21 cellular contexts compared by ENCODE assay signal in the genomic region with DNA sequence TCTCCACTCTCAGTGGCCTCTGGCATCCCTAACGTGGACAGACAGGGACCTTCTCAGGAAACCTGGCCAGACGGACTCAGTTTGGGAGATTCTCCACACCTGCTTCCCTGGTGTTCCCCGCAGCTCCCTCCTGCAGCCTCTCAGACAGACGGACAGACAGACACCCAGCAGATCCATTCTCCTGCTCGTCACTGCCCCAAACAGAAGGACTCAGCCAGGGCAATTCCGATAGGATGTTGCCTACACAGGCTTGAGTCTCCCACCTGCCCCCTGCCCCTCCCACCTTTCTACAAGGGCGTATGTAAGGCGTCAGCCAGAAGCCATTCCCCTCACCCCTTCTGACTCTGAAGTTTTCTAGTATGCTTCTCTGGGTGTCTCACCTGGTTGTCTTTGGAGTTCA. TPM values are rescaled to one million over a fixed set of nuclear protein-coding genes. Genes with fewer than 3 reads are reported as not detected.
DNase-seq lines count a peak whose midpoint lies in the region; ATAC-seq, FAIRE-seq and TF ChIP-seq lines count a peak whose summit lies in the region.
"Had no signal": no experiment of that assay in that cellular context is flagged by ENCODE, and none has a peak within 500 bp of the region (broad histone marks: within the 10 kb centered on the region; RNA-seq: fewer than 3 reads in every experiment).

No MANE protein-coding gene starts in this region.

- intact Hi-C loops in gastrocnemius medialis (cut with DNase I; ENCODE audit: low total_unique reads) (no loop called here), colonic mucosa (cut with DNase I) (no loop called here)

- in situ Hi-C loops in gastrocnemius medialis (cut with MboI; ENCODE audit: low sequenced_read_pairs in 4 of 4): no loop called here

- no peaks in the 10 kb centered on the region for H3K9me3 Mint-ChIP-seq in WTC11
- H3K9me3 Mint-ChIP-seq: HFFc6; memory B cell; naive thymus-derived CD8-positive, alpha-beta T cell had no signal

- POLR2A ChIA-PET in WTC11 (lab: Charles Lee): no interaction called here

- H3K36me3 ChIP-seq in H7 (replicated peaks; ENCODE audit: control insufficient read depth, insufficient read depth, low read length): no peaks in the 10 kb centered on the region
- H3K36me3 ChIP-seq in right atrium auricular region: no peaks in the 10 kb centered on the region
- no peaks in the 10 kb centered on the region for H3K36me3 ChIP-seq in gastrocnemius medialis
- no peaks in the 10 kb centered on the region for H3K36me3 ChIP-seq in colonic mucosa
- H3K36me3 ChIP-seq: pancreas had no signal

- H3K4me1 Mint-ChIP-seq in WTC11: peaks cover 59% of the 10 kb centered on the region
- H3K4me1 Mint-ChIP-seq: memory B cell had no signal

- H3K27ac ChIP-seq in right atrium auricular region (peak overlapping the region; percentile 16 to 61), gastrocnemius medialis (peak overlapping the region; percentile 3 to 59 (median 52)), colonic mucosa (no peak overlapping the region)
- H3K27ac ChIP-seq: pancreas had no signal

- no peak overlapping the region for H3K9ac ChIP-seq in colonic mucosa (ENCODE audit: low read depth in 2 of 2, low read length in 2 of 2)

- TF ChIP-seq CTCF in WTC11 (IDR thresholded peaks at IDR 0.05): no peak
- TF ChIP-seq CTCF in right atrium auricular region (IDR thresholded peaks at IDR 0.05): no peak
- TF ChIP-seq CTCF in gastrocnemius medialis (IDR thresholded peaks at IDR 0.05 in 4 of 5, conservative IDR thresholded peaks at IDR 0.05 in 1 of 5): no peak
- TF ChIP-seq CTCF in colonic mucosa (IDR thresholded peaks at IDR 0.05): no peak

- peaks cover 2% of the 10 kb centered on the region for H3K27me3 Mint-ChIP-seq in WTC11 (ENCODE audit: low read depth)

- H3K9me3 ChIP-seq in right atrium auricular region (no peaks in the 10 kb centered on the region), gastrocnemius medialis (no peaks in the 10 kb centered on the region), colonic mucosa (no peaks in the 10 kb centered on the region)
- H3K9me3 ChIP-seq: pancreas had no signal

- no peak overlapping the region; the same call in 1 of the 2 replicates for H3K27ac Mint-ChIP-seq in WTC11
- H3K27ac Mint-ChIP-seq: HFFc6; memory B cell; naive thymus-derived CD8-positive, alpha-beta T cell; T-helper 17 cell had no signal

- peak; percentile 85 for DNase-seq in H7
- peak; percentile 42 for DNase-seq in WTC11 (ENCODE audit: low spot score)
- no peak for DNase-seq in right atrium auricular region (ENCODE audit: low spot score)
- no peak for DNase-seq in gastrocnemius medialis
- no peak for DNase-seq in A172 (ENCODE audit: low spot score)
- DNase-seq in colonic mucosa: no peak
- DNase-seq in SW480 (ENCODE audit: low spot score): no peak
- no peak for DNase-seq in GM19239 (ENCODE audit: insufficient read length, low spot score)
- DNase-seq: activated CD4-positive, alpha-beta T cell treated with anti-CD3 and anti-CD28 coated beads, Interleukin-2, amount 50 U/mL, for 1 hour; activated CD8-positive, alpha-beta memory T cell treated with anti-CD3 and anti-CD28 coated beads, Interleukin-2, amount 50 U/mL, for 48 hours; activated effector memory CD4-positive, alpha-beta T cell treated with Interleukin-2 at 50 U/mL for 16 hours; DMS79; HFFc6; KG1; naive thymus-derived CD8-positive, alpha-beta T cell; NCI-H2081; pancreas; T-helper 17 cell had no signal

- CTCF ChIA-PET in WTC11 (lab: Charles Lee): interaction anchor here (0.8 to 1.3 kb wide), 2 partner anchors 20 to 158 kb away, joined by 3 to 4 read pairs; no protein-coding TSS in a partner anchor

- no peak for TF ChIP-seq POLR2A in gastrocnemius medialis (IDR thresholded peaks at IDR 0.05)

- peak overlapping the region; percentile 41 for H3K4me3 Mint-ChIP-seq in WTC11
- H3K4me3 Mint-ChIP-seq: HFFc6; memory B cell; naive thymus-derived CD8-positive, alpha-beta T cell; T-helper 17 cell had no signal

- no peak overlapping the region for H3K4me3 ChIP-seq in H7 (ENCODE audit: insufficient read depth, low read depth, low read length)
- peak overlapping the region; percentile 31 to 45 for H3K4me3 ChIP-seq in right atrium auricular region
- peak overlapping the region; percentile 18 to 51 (median 24) for H3K4me3 ChIP-seq in gastrocnemius medialis
- no peak overlapping the region for H3K4me3 ChIP-seq in colonic mucosa
- H3K4me3 ChIP-seq: pancreas had no signal

- H3K27me3 ChIP-seq in H7 (ENCODE audit: control insufficient read depth, insufficient read depth, low read length): no peaks in the 10 kb centered on the region
- no peaks in the 10 kb centered on the region for H3K27me3 ChIP-seq in right atrium auricular region
- peaks cover 2 to 13% (median 3%) of the 10 kb centered on the region in 3 donors for H3K27me3 ChIP-seq in gastrocnemius medialis
- no peaks in the 10 kb centered on the region for H3K27me3 ChIP-seq in colonic mucosa

- no peak for FAIRE-seq in GM19239 (lab: Jason Lieb, UNC)
- FAIRE-seq: pancreas had no signal

- peaks cover 0 to 29% of the 10 kb centered on the region in 2 donors for H3K4me1 ChIP-seq in right atrium auricular region
- peaks cover 0 to 2% of the 10 kb centered on the region in 2 donors for H3K4me1 ChIP-seq in gastrocnemius medialis
- no peaks in the 10 kb centered on the region for H3K4me1 ChIP-seq in colonic mucosa
- H3K4me1 ChIP-seq: pancreas had no signal

- ATAC-seq in WTC11 (peak; percentile 68), gastrocnemius medialis (no peak)
- ATAC-seq: naive thymus-derived CD8-positive, alpha-beta T cell; pancreas; T-helper 17 cell had no signal

- no peaks in the 10 kb centered on the region for H3K36me3 Mint-ChIP-seq in WTC11
- H3K36me3 Mint-ChIP-seq: memory B cell; naive thymus-derived CD8-positive, alpha-beta T cell had no signal

TF ChIP-seq in WTC11, 78 proteins besides CTCF, POLR2A, EP300 and RAD21 (continues in another document):
- TF ChIP-seq, protein P1, sequence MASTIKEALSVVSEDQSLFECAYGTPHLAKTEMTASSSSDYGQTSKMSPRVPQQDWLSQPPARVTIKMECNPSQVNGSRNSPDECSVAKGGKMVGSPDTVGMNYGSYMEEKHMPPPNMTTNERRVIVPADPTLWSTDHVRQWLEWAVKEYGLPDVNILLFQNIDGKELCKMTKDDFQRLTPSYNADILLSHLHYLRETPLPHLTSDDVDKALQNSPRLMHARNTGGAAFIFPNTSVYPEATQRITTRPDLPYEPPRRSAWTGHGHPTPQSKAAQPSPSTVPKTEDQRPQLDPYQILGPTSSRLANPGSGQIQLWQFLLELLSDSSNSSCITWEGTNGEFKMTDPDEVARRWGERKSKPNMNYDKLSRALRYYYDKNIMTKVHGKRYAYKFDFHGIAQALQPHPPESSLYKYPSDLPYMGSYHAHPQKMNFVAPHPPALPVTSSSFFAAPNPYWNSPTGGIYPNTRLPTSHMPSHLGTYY (CRISPR knock-in tag; IDR thresholded peaks at IDR 0.05): no peak
- TF ChIP-seq ETV6 (CRISPR knock-in tag; IDR thresholded peaks at IDR 0.05) (no peak), ZNF671 (CRISPR knock-in tag; IDR thresholded peaks at IDR 0.05) (no peak), ZNF232 (CRISPR knock-in tag; IDR thresholded peaks at IDR 0.05) (no peak), JUN (CRISPR knock-in tag; IDR thresholded peaks at IDR 0.05) (no peak), NFYB (CRISPR knock-in tag; conservative IDR thresholded peaks at IDR 0.05; ENCODE audit: low read depth) (no peak), ZBTB21 (CRISPR knock-in tag; IDR thresholded peaks at IDR 0.05; ENCODE audit: borderline replicate concordance) (no peak), SOX15 (CRISPR knock-in tag; IDR thresholded peaks at IDR 0.05) (no peak), CBFB (CRISPR knock-in tag; IDR thresholded peaks at IDR 0.05; ENCODE audit: low read depth) (no peak), GABPB1 (CRISPR knock-in tag; IDR thresholded peaks at IDR 0.05) (no peak), FOXP1 (CRISPR knock-in tag; IDR thresholded peaks at IDR 0.05; ENCODE audit: borderline replicate concordance) (no peak)
- TF ChIP-seq, protein P2, sequence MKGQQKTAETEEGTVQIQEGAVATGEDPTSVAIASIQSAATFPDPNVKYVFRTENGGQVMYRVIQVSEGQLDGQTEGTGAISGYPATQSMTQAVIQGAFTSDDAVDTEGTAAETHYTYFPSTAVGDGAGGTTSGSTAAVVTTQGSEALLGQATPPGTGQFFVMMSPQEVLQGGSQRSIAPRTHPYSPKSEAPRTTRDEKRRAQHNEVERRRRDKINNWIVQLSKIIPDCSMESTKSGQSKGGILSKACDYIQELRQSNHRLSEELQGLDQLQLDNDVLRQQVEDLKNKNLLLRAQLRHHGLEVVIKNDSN (CRISPR knock-in tag; IDR thresholded peaks at IDR 0.05): no peak
- TF ChIP-seq, protein P3, sequence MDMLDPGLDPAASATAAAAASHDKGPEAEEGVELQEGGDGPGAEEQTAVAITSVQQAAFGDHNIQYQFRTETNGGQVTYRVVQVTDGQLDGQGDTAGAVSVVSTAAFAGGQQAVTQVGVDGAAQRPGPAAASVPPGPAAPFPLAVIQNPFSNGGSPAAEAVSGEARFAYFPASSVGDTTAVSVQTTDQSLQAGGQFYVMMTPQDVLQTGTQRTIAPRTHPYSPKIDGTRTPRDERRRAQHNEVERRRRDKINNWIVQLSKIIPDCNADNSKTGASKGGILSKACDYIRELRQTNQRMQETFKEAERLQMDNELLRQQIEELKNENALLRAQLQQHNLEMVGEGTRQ (CRISPR knock-in tag; IDR thresholded peaks at IDR 0.05): no peak

RNA-seq across cellular contexts. Expression of a gene that starts 0.4 kb away (rescaled TPM):
- total RNA-seq in H7 (2014; rRNA removed; shearing (Covaris generic)): 8.3 and 10.6 TPM in 2 replicates
- total RNA-seq in WTC11 (2021) (7.8 to 10.9 TPM (median 9.1 TPM) in 3 replicates), right atrium auricular region (1 to 10 TPM; 6.0 to 8.1 TPM), gastrocnemius medialis (1 to 10 TPM; 2.2 to 5.8 (median 3.2) TPM), colonic mucosa (1 to 10 TPM; 1.1 to 1.2 TPM)
- total RNA-seq in A172 (2014; rRNA removed; shearing (Covaris generic)): not detected in 2 replicates
- total RNA-seq: HFFc6; naive thymus-derived CD8-positive, alpha-beta T cell; NCI-H460; T-helper 17 cell had no signal

RNA-seq across cellular contexts. Expression of a gene that starts 41.4 kb away (rescaled TPM):
- total RNA-seq in H7 (2014; rRNA removed; shearing (Covaris generic)): 0.70 and 0.76 TPM in 2 replicates
- total RNA-seq in WTC11 (2021): 1.2 to 1.4 TPM (median 1.3 TPM) in 3 replicates
- 1 to 10 TPM; 2.3 to 9.2 TPM for total RNA-seq in right atrium auricular region
- 1 to 10 TPM; 1.4 to 4.7 (median 4.2) TPM for total RNA-seq in gastrocnemius medialis
- not detected in 2 replicates for total RNA-seq in A172 (2014; rRNA removed; shearing (Covaris generic))
- total RNA-seq in colonic mucosa: 1 to 10 TPM; 3.7 to 6.6 TPM
- total RNA-seq: HFFc6, NCI-H460 had no signal

RNA-seq across cellular contexts. Expression of a gene that starts 42.7 kb away (rescaled TPM):
- 0.63 and 0.73 TPM in 2 replicates for total RNA-seq in H7 (2014; rRNA removed; shearing (Covaris generic))
- total RNA-seq in WTC11 (2021) (2.3 to 2.6 TPM (median 2.5 TPM) in 3 replicates), right atrium auricular region (not detected), gastrocnemius medialis (not detected), colonic mucosa (under 1 TPM; 0.07 to 0.16 TPM)
- total RNA-seq in A172 (2014; rRNA removed; shearing (Covaris generic)): not detected in 2 replicates
- total RNA-seq: HFFc6; naive thymus-derived CD8-positive, alpha-beta T cell; NCI-H460; OCI-LY7; T-helper 17 cell had no signal

RNA-seq across cellular contexts. Expression of a gene that starts 58.8 kb away (rescaled TPM):
- 8.4 and 12.8 TPM in 2 replicates for total RNA-seq in H7 (2014; rRNA removed; shearing (Covaris generic))
- total RNA-seq in WTC11 (2021): 16.0 to 17.6 TPM (median 17.2 TPM) in 3 replicates
- total RNA-seq in right atrium auricular region: 1 to 10 TPM; 4.9 to 5.7 TPM
- 10 to 100 TPM in 2 of 4 donors, 1 to 10 TPM in 2; 7.0 to 12.9 (median 9.6) TPM for total RNA-seq in gastrocnemius medialis
- 7.9 and 11.5 TPM in 2 replicates for total RNA-seq in A172 (2014; rRNA removed; shearing (Covaris generic))
- 10 to 100 TPM in 1 of 2 donors, 1 to 10 TPM in 1; 9.9 to 14.6 TPM for total RNA-seq in colonic mucosa

Comparison
In these comparisons a context has a peak if more than half of its experiments do, and no peak if none do; other contexts are left out.
1. DNase-seq: peak in H7 (single experiment) and WTC11 (single experiment); none in right atrium auricular region (single experiment), gastrocnemius medialis (0 of 2), A172 (single experiment), colonic mucosa (single experiment), SW480 (single experiment) and GM19239 (single experiment).
2. H3K4me3 ChIP-seq: peak in right atrium auricular region (2 of 2) and gastrocnemius medialis (4 of 4); none in H7 (single experiment) and colonic mucosa (single experiment).